Comparison of ENCODE assay signal across 8 cellular contexts in genomic region chr7:104207348-104207730, GRCh38. TPM values are rescaled to one million over a fixed set of nuclear protein-coding genes. Genes with fewer than 3 reads are reported as not detected.
DNase-seq lines count a peak whose midpoint lies in the region; ATAC-seq and TF ChIP-seq lines count a peak whose summit lies in the region.

No MANE protein-coding gene starts in this region.

- H2BK12ac ChIP-seq in trophoblast cell (ENCODE audit: low read length) = no peak overlapping the region

- no CpG with 5 or more reads among the region's 10 CpGs for WGBS in trophoblast cell (ENCODE audit: extremely low coverage, insufficient coverage, insufficient read length)

- H3K4ac ChIP-seq in trophoblast cell (ENCODE audit: low read depth, low read length) = peak overlapping the region; percentile 9

- no peak overlapping the region for H2AK5ac ChIP-seq in trophoblast cell (ENCODE audit: low read length)

- DNase-seq in CD14-positive monocyte (ENCODE audit: low spot score) = no peak
- DNase-seq in WERI-Rb-1 = no peak
- peak; percentile 8 for DNase-seq in germinal center (ENCODE audit: low spot score)
- no peak for DNase-seq in trophoblast cell
- DNase-seq in activated gamma-delta T cell (lab: John Stamatoyannopoulos, UW) = no peak
- no peak for DNase-seq in NCI-H128 (lab: John Stamatoyannopoulos, UW; ENCODE audit: unreplicated experiment)

- H3K4me1 Mint-ChIP-seq in CD14-positive monocyte = peaks cover 18% of the 10 kb centered on the region

- H3K14ac ChIP-seq in trophoblast cell (ENCODE audit: low read length) = peak overlapping the region; percentile 71

- H2BK5ac ChIP-seq in trophoblast cell (ENCODE audit: low read depth, low read length, poor library complexity) = no peak overlapping the region

- H3K27me3 Mint-ChIP-seq in CD14-positive monocyte (ENCODE audit: low read depth in 3 of 3) = peaks cover 2 to 17% (median 3%) of the 10 kb centered on the region in 3 donors

- H3K79me2 ChIP-seq in trophoblast cell (ENCODE audit: control insufficient read depth, insufficient read depth, low read length, poor library complexity) = peaks cover 2% of the 10 kb centered on the region

- peak overlapping the region; percentile 96 for H3K9ac ChIP-seq in trophoblast cell (ENCODE audit: low read length)

- H2BK120ac ChIP-seq in trophoblast cell (ENCODE audit: insufficient read depth, low read length, poor library complexity) = no peak overlapping the region

- H2AFZ ChIP-seq in trophoblast cell (ENCODE audit: insufficient read depth, low read length, poor library complexity) = peak overlapping the region; percentile 57

- peak; percentile 34 for ATAC-seq in GM18909 (IDR thresholded peaks at IDR 0.05; ENCODE audit: poor library complexity, unreplicated experiment)
- ATAC-seq in HG03139 (IDR thresholded peaks at IDR 0.05; ENCODE audit: unreplicated experiment) = peak; percentile 28

- H3K27ac Mint-ChIP-seq in CD14-positive monocyte = peak overlapping the region; percentile 82 to 91 (median 87)

- H3K23ac ChIP-seq in trophoblast cell (ENCODE audit: low read length) = no peak overlapping the region

- H3K27ac ChIP-seq in WERI-Rb-1 = peak overlapping the region; percentile 88
- no peak overlapping the region for H3K27ac ChIP-seq in trophoblast cell (ENCODE audit: low read depth, low read length)

- peaks cover 15% of the 10 kb centered on the region for H3K36me3 ChIP-seq in WERI-Rb-1
- H3K36me3 ChIP-seq in trophoblast cell (ENCODE audit: control insufficient read depth in 1 of 2, insufficient read depth in 2 of 2, low read length in 2 of 2) = peaks cover 2 to 6% of the 10 kb centered on the region in 2 experiments

- H4K8ac ChIP-seq in trophoblast cell (ENCODE audit: low read depth, low read length) = peak overlapping the region; percentile 79

- intact Hi-C loops in CD14-positive monocyte (cut with micrococcal nuclease) = no loop called here

- H3K9me3 Mint-ChIP-seq in CD14-positive monocyte = peaks cover under 1 to 10% (median 5%) of the 10 kb centered on the region in 7 donors

- H3K4me3 ChIP-seq in WERI-Rb-1 (ENCODE audit: low read depth, low read length) (peak overlapping the region; percentile 87), trophoblast cell (ENCODE audit: low read depth, low read length) (peak overlapping the region; percentile 93)

- H3K36me3 Mint-ChIP-seq in CD14-positive monocyte = peaks cover 15 to 16% of the 10 kb centered on the region in 2 donors

- H3K79me1 ChIP-seq in trophoblast cell (ENCODE audit: low read length) = peaks cover 6% of the 10 kb centered on the region

- H3K4me2 ChIP-seq in trophoblast cell (ENCODE audit: low read length) = peak overlapping the region; percentile 85

- peaks cover 2 to 3% of the 10 kb centered on the region in 2 experiments for H3K4me1 ChIP-seq in trophoblast cell (ENCODE audit: control insufficient read depth in 1 of 2, insufficient read depth in 2 of 2, low read length in 2 of 2)

- H3K9me3 ChIP-seq in WERI-Rb-1 (ENCODE audit: severe bottlenecking) = peaks cover 5% of the 10 kb centered on the region
- H3K9me3 ChIP-seq in trophoblast cell (ENCODE audit: insufficient read depth, low read depth, low read length) = no peaks in the 10 kb centered on the region

- H3K27me3 ChIP-seq in WERI-Rb-1 (ENCODE audit: insufficient read depth, low read depth, severe bottlenecking) (no peaks in the 10 kb centered on the region), trophoblast cell (ENCODE audit: insufficient read depth, low read length) (no peaks in the 10 kb centered on the region)

- peak overlapping the region; percentile 91 to 98 for H3K4me3 Mint-ChIP-seq in CD14-positive monocyte

- H4K91ac ChIP-seq in trophoblast cell (ENCODE audit: low read depth, low read length) = no peak overlapping the region

- TF ChIP-seq CTCF in CD14-positive monocyte (IDR thresholded peaks at IDR 0.05) = no peak
- TF ChIP-seq CTCF in WERI-Rb-1 (IDR thresholded peaks at IDR 0.05; ENCODE audit: low read depth, low read length) = no peak

- H4K12ac ChIP-seq in trophoblast cell (ENCODE audit: low read depth, low read length) = no peak overlapping the region

- H3K18ac ChIP-seq in trophoblast cell (ENCODE audit: low read length) = no peak overlapping the region

RNA-seq across cellular contexts. Expression of gene ORC5, which starts 0.5 kb away (rescaled TPM):
- 1 to 10 TPM; 7.0 to 7.9 TPM for polyA plus RNA-seq in CD14-positive monocyte
- 11.5 and 11.8 TPM in 2 replicates for polyA plus RNA-seq in trophoblast cell (2013)
